In genomic region chr3:141352262-141352984, GRCh38 we compare ENCODE assay signal across 2 cellular contexts.
TF ChIP-seq lines count a peak whose summit lies in the region.

No MANE protein-coding gene starts in this region.

TF ChIP-seq in IMR-90, 13 proteins besides CTCF, POLR2A, EP300 and RAD21:
- TF ChIP-seq RCOR1 (IDR thresholded peaks at IDR 0.05; ENCODE audit: insufficient replicate concordance, low read length): no peak
- TF ChIP-seq MAZ (IDR thresholded peaks at IDR 0.05; ENCODE audit: borderline replicate concordance, low read depth, low read length): no peak
- TF ChIP-seq MXI1 (IDR thresholded peaks at IDR 0.05; ENCODE audit: borderline replicate concordance, low read depth, low read length): no peak
- TF ChIP-seq, protein P1, sequence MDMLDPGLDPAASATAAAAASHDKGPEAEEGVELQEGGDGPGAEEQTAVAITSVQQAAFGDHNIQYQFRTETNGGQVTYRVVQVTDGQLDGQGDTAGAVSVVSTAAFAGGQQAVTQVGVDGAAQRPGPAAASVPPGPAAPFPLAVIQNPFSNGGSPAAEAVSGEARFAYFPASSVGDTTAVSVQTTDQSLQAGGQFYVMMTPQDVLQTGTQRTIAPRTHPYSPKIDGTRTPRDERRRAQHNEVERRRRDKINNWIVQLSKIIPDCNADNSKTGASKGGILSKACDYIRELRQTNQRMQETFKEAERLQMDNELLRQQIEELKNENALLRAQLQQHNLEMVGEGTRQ (IDR thresholded peaks at IDR 0.05; ENCODE audit: low read depth, low read length): no peak
- TF ChIP-seq, protein P2, sequence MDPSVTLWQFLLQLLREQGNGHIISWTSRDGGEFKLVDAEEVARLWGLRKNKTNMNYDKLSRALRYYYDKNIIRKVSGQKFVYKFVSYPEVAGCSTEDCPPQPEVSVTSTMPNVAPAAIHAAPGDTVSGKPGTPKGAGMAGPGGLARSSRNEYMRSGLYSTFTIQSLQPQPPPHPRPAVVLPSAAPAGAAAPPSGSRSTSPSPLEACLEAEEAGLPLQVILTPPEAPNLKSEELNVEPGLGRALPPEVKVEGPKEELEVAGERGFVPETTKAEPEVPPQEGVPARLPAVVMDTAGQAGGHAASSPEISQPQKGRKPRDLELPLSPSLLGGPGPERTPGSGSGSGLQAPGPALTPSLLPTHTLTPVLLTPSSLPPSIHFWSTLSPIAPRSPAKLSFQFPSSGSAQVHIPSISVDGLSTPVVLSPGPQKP (IDR thresholded peaks at IDR 0.05; ENCODE audit: borderline replicate concordance, low read depth, low read length): no peak
- TF ChIP-seq MAFK (IDR thresholded peaks at IDR 0.05; ENCODE audit: low read depth, low read length): no peak
- no peak for TF ChIP-seq RFX5 (IDR thresholded peaks at IDR 0.05; ENCODE audit: low read depth, low read length)
- no peak for TF ChIP-seq CHD1 (IDR thresholded peaks at IDR 0.05; ENCODE audit: low read depth, low read length)
- TF ChIP-seq FOS (IDR thresholded peaks at IDR 0.05; ENCODE audit: low read depth, low read length): no peak
- TF ChIP-seq CEBPB (IDR thresholded peaks at IDR 0.05; ENCODE audit: low read depth, low read length): no peak
- TF ChIP-seq SMC3 (IDR thresholded peaks at IDR 0.05; ENCODE audit: low read depth, low read length): no peak
- no peak for TF ChIP-seq NFE2L2 (IDR thresholded peaks at IDR 0.05; ENCODE audit: low read depth, low read length)
- TF ChIP-seq BHLHE40 (IDR thresholded peaks at IDR 0.05; ENCODE audit: low read depth, low read length): no peak

TF ChIP-seq in H1, 55 proteins besides CTCF, POLR2A, EP300 and RAD21:
- TF ChIP-seq, protein P3, sequence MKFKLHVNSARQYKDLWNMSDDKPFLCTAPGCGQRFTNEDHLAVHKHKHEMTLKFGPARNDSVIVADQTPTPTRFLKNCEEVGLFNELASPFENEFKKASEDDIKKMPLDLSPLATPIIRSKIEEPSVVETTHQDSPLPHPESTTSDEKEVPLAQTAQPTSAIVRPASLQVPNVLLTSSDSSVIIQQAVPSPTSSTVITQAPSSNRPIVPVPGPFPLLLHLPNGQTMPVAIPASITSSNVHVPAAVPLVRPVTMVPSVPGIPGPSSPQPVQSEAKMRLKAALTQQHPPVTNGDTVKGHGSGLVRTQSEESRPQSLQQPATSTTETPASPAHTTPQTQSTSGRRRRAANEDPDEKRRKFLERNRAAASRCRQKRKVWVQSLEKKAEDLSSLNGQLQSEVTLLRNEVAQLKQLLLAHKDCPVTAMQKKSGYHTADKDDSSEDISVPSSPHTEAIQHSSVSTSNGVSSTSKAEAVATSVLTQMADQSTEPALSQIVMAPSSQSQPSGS (IDR thresholded peaks at IDR 0.05; ENCODE audit: low read length): no peak
- no peak for TF ChIP-seq TCF12 (IDR thresholded peaks at IDR 0.05; ENCODE audit: low read depth, low read length)
- TF ChIP-seq KDM4A (IDR thresholded peaks at IDR 0.05; ENCODE audit: low read depth, low read length, severe bottlenecking): no peak
- TF ChIP-seq, protein P1 (IDR thresholded peaks at IDR 0.05; ENCODE audit: low read length): no peak
- TF ChIP-seq POLR2AphosphoS5 (IDR thresholded peaks at IDR 0.05; ENCODE audit: low read depth, low read length): no peak
- no peak for TF ChIP-seq HDAC2 (IDR thresholded peaks at IDR 0.05; ENCODE audit: borderline replicate concordance in 1 of 2, low read depth in 2 of 2, low read length in 2 of 2)
- no peak for TF ChIP-seq HDAC6 (IDR thresholded peaks at IDR 0.05; ENCODE audit: low read depth, low read length)
